ENCODE assay signal across 8 cellular contexts in the genomic region with DNA sequence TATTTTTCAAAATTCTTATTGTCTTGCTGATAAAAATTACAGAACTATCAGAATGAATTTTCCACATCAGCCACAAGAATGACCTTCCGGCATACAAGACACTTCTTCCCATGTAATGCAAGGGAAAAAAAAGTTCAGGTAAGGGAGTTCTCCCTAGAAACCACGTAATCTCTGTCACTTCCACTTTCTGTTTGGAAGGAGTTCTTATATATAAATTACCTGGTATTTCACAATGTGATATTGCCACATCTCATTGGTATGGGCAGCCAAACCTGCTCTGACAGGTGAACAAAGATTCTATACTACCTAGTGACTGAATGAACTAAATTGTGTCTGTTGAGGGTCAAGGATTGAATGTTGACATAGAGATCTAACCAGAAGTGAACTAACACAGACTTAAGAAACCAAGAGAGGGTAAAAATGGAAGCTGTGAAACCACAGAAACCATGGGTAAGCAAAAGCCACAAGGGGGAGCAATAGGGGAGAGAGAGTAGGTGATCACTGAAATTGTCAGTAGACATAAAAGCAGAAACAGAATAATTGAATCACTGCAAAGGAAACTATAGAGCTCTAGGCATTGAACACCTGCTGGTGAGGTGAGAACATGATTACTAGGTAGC.
DNase-seq lines count a peak whose midpoint lies in the region; ATAC-seq and TF ChIP-seq lines count a peak whose summit lies in the region.

No MANE protein-coding gene starts in this region.

- no peaks in the 10 kb centered on the region for H4K20me1 ChIP-seq in neural progenitor cell (ENCODE audit: low read depth)

- no peaks in the 10 kb centered on the region for H3K79me2 ChIP-seq in neural progenitor cell (ENCODE audit: low read depth)

- H3F3A ChIP-seq in neural progenitor cell (ENCODE audit: low read depth): no peaks in the 10 kb centered on the region

- ATAC-seq in GM19043 (IDR thresholded peaks at IDR 0.05; ENCODE audit: low read depth, unreplicated experiment): peak; percentile 88
- ATAC-seq in HG03139 (IDR thresholded peaks at IDR 0.05; ENCODE audit: unreplicated experiment): peak; percentile 90

- no peak overlapping the region for H3K27ac ChIP-seq in neural progenitor cell

- no peak overlapping the region for H3K9ac ChIP-seq in neural progenitor cell

- H3K9me3 Mint-ChIP-seq in neural progenitor cell: no peaks in the 10 kb centered on the region

- 74 to 76% methylated on average over 2 of the region's 2 CpGs for WGBS in lower leg skin, 2 donors

- H3K36me3 ChIP-seq in neural progenitor cell: no peaks in the 10 kb centered on the region

- TF ChIP-seq POLR2A in lower leg skin (IDR thresholded peaks at IDR 0.05): no peak

- no peaks in the 10 kb centered on the region for H3K27me3 Mint-ChIP-seq in neural progenitor cell (ENCODE audit: insufficient read depth, low read depth)

- TF ChIP-seq CTCF in neural progenitor cell (IDR thresholded peaks at IDR 0.05) (peak; percentile 75), lower leg skin (IDR thresholded peaks at IDR 0.05) (no peak)

- H3K27ac Mint-ChIP-seq in neural progenitor cell: no peak overlapping the region

- H2AFZ ChIP-seq in neural progenitor cell (replicated peaks): peak overlapping the region; percentile 45

- peaks cover 9% of the 10 kb centered on the region for H3K4me1 Mint-ChIP-seq in neural progenitor cell

- no peaks in the 10 kb centered on the region for H3K4me1 ChIP-seq in neural progenitor cell

- H3K36me3 Mint-ChIP-seq in neural progenitor cell: no peaks in the 10 kb centered on the region

- no peak overlapping the region for H3K4me3 Mint-ChIP-seq in neural progenitor cell

- no peak overlapping the region for H3K4me2 ChIP-seq in neural progenitor cell

- no peaks in the 10 kb centered on the region for H3K27me3 ChIP-seq in neural progenitor cell

- DNase-seq in CD1c-positive myeloid dendritic cell (ENCODE audit: extremely low spot score) (peak; percentile 14), RPMI8226 (peak; percentile 62), neural progenitor cell (ENCODE audit: low spot score) (peak; percentile 57), activated T-cell treated with anti-CD3 and anti-CD28 coated beads for 4 hours (no peak), lower leg skin (ENCODE audit: low spot score in 2 of 2) (no peak)
- DNase-seq in effector CD8-positive, alpha-beta T cell (lab: John Stamatoyannopoulos, UW): no peak

- intact Hi-C loops in lower leg skin (cut with DNase I; ENCODE audit: low total_unique reads): no loop called here

- H3K9me3 ChIP-seq in neural progenitor cell (ENCODE audit: low read depth): no peaks in the 10 kb centered on the region

- H3K4me3 ChIP-seq in neural progenitor cell (no peak overlapping the region), lower leg skin (ENCODE audit: low read depth, poor library complexity, severe bottlenecking) (no peak overlapping the region)

Comparison
In these comparisons a context has a peak if more than half of its experiments do, and no peak if none do; other contexts are left out.
1. DNase-seq: peak in CD1c-positive myeloid dendritic cell (single experiment), RPMI8226 (single experiment) and neural progenitor cell (single experiment); none in activated T-cell treated with anti-CD3 and anti-CD28 coated beads for 4 hours (single experiment), lower leg skin (0 of 2) and effector CD8-positive, alpha-beta T cell (single experiment).